Comparison of ENCODE assay signal across 15 cellular contexts in the genomic region with DNA sequence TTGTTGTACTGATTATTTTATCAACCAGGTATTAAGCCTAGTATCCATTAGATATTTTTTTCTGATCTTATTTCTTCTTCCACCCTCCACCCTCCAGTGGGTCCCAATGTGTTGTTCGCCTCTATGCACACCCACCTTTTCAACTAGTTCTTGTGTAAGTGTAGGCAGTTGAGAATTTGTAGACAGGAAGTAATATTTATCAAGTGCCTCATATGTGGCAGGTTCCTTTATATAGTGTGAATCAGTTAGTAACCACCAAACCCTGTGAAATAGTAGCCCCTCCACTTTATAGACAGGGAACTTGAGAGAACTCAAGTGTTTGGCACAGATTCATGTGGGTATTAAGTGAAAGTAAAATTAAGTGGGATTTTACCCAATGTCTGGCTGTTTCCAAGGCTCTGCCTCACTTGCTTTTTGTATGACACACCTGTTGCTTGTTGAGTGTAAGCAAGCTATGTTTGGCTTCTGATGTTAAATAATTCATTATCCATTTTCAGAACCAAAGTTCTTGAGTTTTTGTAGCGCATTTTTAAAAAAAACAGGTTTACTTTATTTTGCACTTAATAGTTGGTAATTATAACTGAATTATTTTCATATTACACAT. TPM values are rescaled to one million over a fixed set of nuclear protein-coding genes. Genes with fewer than 3 reads are reported as not detected.
A peak's percentile ranks its signal among the peaks of the same experiment; 100 is the strongest.
DNase-seq lines count a peak whose midpoint lies in the region; ATAC-seq and TF ChIP-seq lines count a peak whose summit lies in the region.
"Had no signal": no experiment of that assay in that cellular context is flagged by ENCODE, and none has a peak within 500 bp of the region (broad histone marks: within the 10 kb centered on the region; RNA-seq: fewer than 3 reads in every experiment).

No MANE protein-coding gene starts in this region.

- peak; percentile 52 for ATAC-seq in effector memory CD8-positive, alpha-beta T cell (replicated peaks)
- no peak for ATAC-seq in GM19023 (IDR thresholded peaks at IDR 0.05; ENCODE audit: unreplicated experiment)
- ATAC-seq in GM21423 (IDR thresholded peaks at IDR 0.05; ENCODE audit: unreplicated experiment), result no peak
- ATAC-seq: A549, heart right ventricle had no signal

- H3K27me3 ChIP-seq in smooth muscle cell (ENCODE audit: low read depth), result no peaks in the 10 kb centered on the region
- H3K27me3 ChIP-seq: heart right ventricle had no signal

- peaks cover 0 to 14% of the 10 kb centered on the region in 2 donors for H3K27me3 Mint-ChIP-seq in effector memory CD8-positive, alpha-beta T cell

- H3K9me3 Mint-ChIP-seq in effector memory CD8-positive, alpha-beta T cell, result no peaks in the 10 kb centered on the region

- H3K4me1 Mint-ChIP-seq in effector memory CD8-positive, alpha-beta T cell (ENCODE audit: low read depth in 2 of 2), result peaks cover 5 to 8% of the 10 kb centered on the region in 2 donors

- peak overlapping the region; percentile 76 for H3K4me2 ChIP-seq in smooth muscle cell
- H3K4me2 ChIP-seq: SK-N-SH had no signal

- H3K36me3 ChIP-seq in smooth muscle cell (ENCODE audit: low read depth), result no peaks in the 10 kb centered on the region
- H3K36me3 ChIP-seq: heart right ventricle, left ventricle myocardium inferior, thoracic aorta had no signal

- H3K27ac ChIP-seq in smooth muscle cell (ENCODE audit: low read depth), result peak overlapping the region; percentile 86
- no peak overlapping the region for H3K27ac ChIP-seq in substantia nigra (ENCODE audit: low read depth, low read length, poor library complexity, severe bottlenecking)
- H3K27ac ChIP-seq: A549, heart right ventricle, left ventricle myocardium inferior, thoracic aorta had no signal

- TF ChIP-seq CTCF in smooth muscle cell (IDR thresholded peaks at IDR 0.05; ENCODE audit: borderline replicate concordance, insufficient read depth, poor library complexity, severe bottlenecking), result no peak

- H2AFZ ChIP-seq in smooth muscle cell (ENCODE audit: low read depth), result no peak overlapping the region

- peak overlapping the region; percentile 1 for H3K9ac ChIP-seq in smooth muscle cell (ENCODE audit: low read depth)
- H3K9ac ChIP-seq: SK-N-SH had no signal

- H3F3A ChIP-seq in smooth muscle cell (ENCODE audit: low read depth), result peaks cover 22% of the 10 kb centered on the region

- H3K79me2 ChIP-seq in smooth muscle cell (ENCODE audit: low read depth), result peaks cover 96% of the 10 kb centered on the region

- H4K20me1 ChIP-seq in smooth muscle cell (ENCODE audit: low read depth), result peaks cover 9% of the 10 kb centered on the region

- WGBS in smooth muscle cell (ENCODE audit: low lambda C conversion rate), result 96% methylated on average over 2 of the region's 2 CpGs

- no peak overlapping the region for H3K4me3 Mint-ChIP-seq in effector memory CD8-positive, alpha-beta T cell

- no peak overlapping the region for H3K27ac Mint-ChIP-seq in effector memory CD8-positive, alpha-beta T cell

- H3K4me3 ChIP-seq in smooth muscle cell, result no peak overlapping the region
- H3K4me3 ChIP-seq: A549, heart right ventricle, left ventricle myocardium inferior, thoracic aorta had no signal

- peaks cover 70% of the 10 kb centered on the region for H3K4me1 ChIP-seq in smooth muscle cell (ENCODE audit: low read depth)

- no peaks in the 10 kb centered on the region for H3K36me3 Mint-ChIP-seq in effector memory CD8-positive, alpha-beta T cell (ENCODE audit: insufficient read depth)

- H3K9me3 ChIP-seq in smooth muscle cell (replicated peaks; ENCODE audit: low read depth), result no peaks in the 10 kb centered on the region
- H3K9me3 ChIP-seq: A549, heart right ventricle, left ventricle myocardium inferior, SK-N-SH, thoracic aorta had no signal

- DNase-seq in NCI-H2107 treated with DMSO at 0.1 percent for 48 hours (lab: John Stamatoyannopoulos, UW; ENCODE audit: unreplicated experiment), result peak; percentile 44
- DNase-seq in NCI-H2107 (lab: John Stamatoyannopoulos, UW), result no peak
- peak; percentile 52 to 74 for DNase-seq in NCI-H524 (lab: John Stamatoyannopoulos, UW)
- no peak for DNase-seq in effector memory CD8-positive, alpha-beta T cell
- no peak for DNase-seq in smooth muscle cell (lab: John Stamatoyannopoulos, UW; ENCODE audit: unreplicated experiment)
- DNase-seq in substantia nigra (lab: John Stamatoyannopoulos, UW), result no peak
- DNase-seq: activated naive CD4-positive, alpha-beta T cell treated with anti-CD3 and anti-CD28 coated beads, Interleukin-2, amount 50 U/mL, for 16 hours; caudate nucleus; heart right ventricle; left ventricle myocardium inferior; SK-N-SH had no signal

RNA-seq across cellular contexts. Expression of a gene that starts 24.7 kb away (rescaled TPM):
- 98.8 and 125 TPM in 2 replicates for total RNA-seq in smooth muscle cell
- polyA plus RNA-seq in smooth muscle cell, result 52.3 and 83.7 TPM in 2 replicates

Comparison
In these comparisons a context has a peak if more than half of its experiments do, and no peak if none do; other contexts are left out.
1. DNase-seq: peak in NCI-H2107 treated with DMSO at 0.1 percent for 48 hours (single experiment) and NCI-H524 (2 of 2); none in NCI-H2107 (single experiment), effector memory CD8-positive, alpha-beta T cell (0 of 3), smooth muscle cell (single experiment) and substantia nigra (0 of 49).